ENCODE assay signal across 11 cellular contexts in genomic region chr19:751501-752341, GRCh38. TPM values are rescaled to one million over a fixed set of nuclear protein-coding genes. Genes with fewer than 3 reads are reported as not detected.
DNase-seq lines count a peak whose midpoint lies in the region; ATAC-seq and TF ChIP-seq lines count a peak whose summit lies in the region.
"Had no signal": no experiment of that assay in that cellular context is flagged by ENCODE, and none has a peak within 500 bp of the region (broad histone marks: within the 10 kb centered on the region; RNA-seq: fewer than 3 reads in every experiment).

No MANE protein-coding gene starts in this region.

- no peak for TF ChIP-seq CTCF in PC-3 (conservative IDR thresholded peaks at IDR 0.05; ENCODE audit: low read depth, low read length)
- TF ChIP-seq CTCF in epithelial cell of proximal tubule (conservative IDR thresholded peaks at IDR 0.05; ENCODE audit: low read depth, low read length), result no peak
- TF ChIP-seq CTCF in osteoblast (IDR thresholded peaks at IDR 0.05; ENCODE audit: extremely low read depth, low read depth, low read length), result no peak
- no peak for TF ChIP-seq CTCF in MM.1S (IDR thresholded peaks at IDR 0.05; ENCODE audit: low read length)

- BruUV-seq in PC-3 (replicated peaks; lab: Mats Ljungman, UMichigan), result TSS peak; percentile 84

- POLR2A ChIA-PET in PC-3 (lab: Charles Lee; ENCODE audit: unreplicated experiment), result interaction anchor here (0.6 to 1.1 kb wide), 4 partner anchors 14 to 1125 kb away, joined by 3 read pairs; no protein-coding TSS in a partner anchor

- CTCF ChIA-PET in PC-3 (lab: Charles Lee), result interaction anchor here (0.6 kb wide), 1 partner anchor 158 kb away, joined by 3 read pairs; no protein-coding TSS in a partner anchor
- CTCF ChIA-PET in activated CD8-positive, alpha-beta memory T cell treated with anti-CD3 and anti-CD28 coated beads, Interleukin-2, amount 10 ng/mL, durations not matched to agents 7 days and 5 days (lab: Charles Lee), result no interaction called here

- no peaks in the 10 kb centered on the region for H3K36me3 Mint-ChIP-seq in activated CD8-positive, alpha-beta memory T cell treated with anti-CD3 and anti-CD28 coated beads, Interleukin-2, amount 10 ng/mL, durations not matched to agents 7 days and 5 days

- H3K27ac Mint-ChIP-seq in activated CD8-positive, alpha-beta memory T cell treated with anti-CD3 and anti-CD28 coated beads, Interleukin-2, amount 10 ng/mL, durations not matched to agents 7 days and 5 days, result no peak overlapping the region
- H3K27ac Mint-ChIP-seq: activated CD8-positive, alpha-beta T cell treated with anti-CD3 and anti-CD28 coated beads for 36 hours had no signal

- H3K79me2 ChIP-seq in PC-3 (ENCODE audit: low read length) (peaks cover 46% of the 10 kb centered on the region), osteoblast (ENCODE audit: insufficient read depth, low read length) (no peaks in the 10 kb centered on the region), MM.1S (ENCODE audit: low read length) (no peaks in the 10 kb centered on the region)

- H3F3A ChIP-seq in PC-3 (ENCODE audit: low read length, unreplicated experiment), result no peaks in the 10 kb centered on the region
- H3F3A ChIP-seq in MM.1S (ENCODE audit: insufficient read depth, low read length), result no peaks in the 10 kb centered on the region

- intact Hi-C loops in PC-3 (cut with micrococcal nuclease), result loop anchor here (5.0 kb wide), 1 partner anchor 74 kb away; the partner anchor contains the start of gene FSTL3

- peaks cover 13% of the 10 kb centered on the region; the same call in 1 of the 2 replicates for H3K36me3 ChIP-seq in PC-3 (ENCODE audit: low read depth, low read length)
- no peaks in the 10 kb centered on the region for H3K36me3 ChIP-seq in osteoblast (ENCODE audit: insufficient read depth, low read length)
- H3K36me3 ChIP-seq in MM.1S (replicated peaks; ENCODE audit: insufficient read depth, low read length), result no peaks in the 10 kb centered on the region

- H3K9me3 Mint-ChIP-seq in activated CD8-positive, alpha-beta memory T cell treated with anti-CD3 and anti-CD28 coated beads, Interleukin-2, amount 10 ng/mL, durations not matched to agents 7 days and 5 days (ENCODE audit: low read depth), result no peaks in the 10 kb centered on the region
- H3K9me3 Mint-ChIP-seq: activated CD8-positive, alpha-beta T cell treated with anti-CD3 and anti-CD28 coated beads for 36 hours had no signal

- H3K27me3 ChIP-seq in PC-3 (ENCODE audit: low read length) (no peaks in the 10 kb centered on the region), osteoblast (ENCODE audit: insufficient read depth, low read length) (no peaks in the 10 kb centered on the region), MM.1S (replicated peaks; ENCODE audit: insufficient read depth, low read length) (peaks cover 99% of the 10 kb centered on the region)
- H3K27me3 ChIP-seq: testis had no signal

- H3K4me1 ChIP-seq in PC-3 (ENCODE audit: insufficient read depth, low read length) (peaks cover 16% of the 10 kb centered on the region), osteoblast (ENCODE audit: insufficient read depth, low read length) (peaks cover 21% of the 10 kb centered on the region), MM.1S (ENCODE audit: low read length) (no peaks in the 10 kb centered on the region)
- H3K4me1 ChIP-seq: psoas muscle, testis had no signal

- no peak overlapping the region for H3K4me3 Mint-ChIP-seq in activated CD8-positive, alpha-beta memory T cell treated with anti-CD3 and anti-CD28 coated beads, Interleukin-2, amount 10 ng/mL, durations not matched to agents 7 days and 5 days
- H3K4me3 Mint-ChIP-seq: activated CD8-positive, alpha-beta T cell treated with anti-CD3 and anti-CD28 coated beads for 36 hours had no signal

- H3K9ac ChIP-seq in PC-3 (ENCODE audit: low read length), result peak overlapping the region; percentile 100
- H3K9ac ChIP-seq in MM.1S (ENCODE audit: low read length), result no peak overlapping the region

- H3K9me3 ChIP-seq in PC-3 (ENCODE audit: low read length), result no peaks in the 10 kb centered on the region
- H3K9me3 ChIP-seq in osteoblast (ENCODE audit: low read depth, low read length), result peaks cover 5% of the 10 kb centered on the region
- no peaks in the 10 kb centered on the region for H3K9me3 ChIP-seq in MM.1S (replicated peaks; ENCODE audit: insufficient read depth, low read length)
- H3K9me3 ChIP-seq: psoas muscle, testis had no signal

- H3K4me2 ChIP-seq in PC-3 (ENCODE audit: low read length) (peak overlapping the region; percentile 94), osteoblast (ENCODE audit: insufficient read depth, low read length) (peak overlapping the region; percentile 51), MM.1S (ENCODE audit: low read depth, low read length) (no peak overlapping the region)

- H3K27me3 Mint-ChIP-seq in activated CD8-positive, alpha-beta memory T cell treated with anti-CD3 and anti-CD28 coated beads, Interleukin-2, amount 10 ng/mL, durations not matched to agents 7 days and 5 days, result no peaks in the 10 kb centered on the region

- peak; percentile 65 for ATAC-seq in PC-3
- ATAC-seq in GM18909 (IDR thresholded peaks at IDR 0.05; ENCODE audit: poor library complexity, unreplicated experiment), result no peak
- ATAC-seq in activated CD8-positive, alpha-beta memory T cell treated with anti-CD3 and anti-CD28 coated beads, Interleukin-2, amount 10 ng/mL, durations not matched to agents 7 days and 5 days, result no peak
- ATAC-seq: activated CD8-positive, alpha-beta T cell treated with anti-CD3 and anti-CD28 coated beads for 36 hours had no signal

- H3K4me3 ChIP-seq in PC-3 (ENCODE audit: low read length), result peak overlapping the region; percentile 88
- H3K4me3 ChIP-seq in epithelial cell of proximal tubule (ENCODE audit: low read depth, low read length), result peak overlapping the region; percentile 34
- H3K4me3 ChIP-seq in osteoblast (ENCODE audit: insufficient read depth, low read length), result no peak overlapping the region
- no peak overlapping the region for H3K4me3 ChIP-seq in MM.1S (ENCODE audit: low read length)
- H3K4me3 ChIP-seq: psoas muscle, testis had no signal

- H3K27ac ChIP-seq in PC-3 (ENCODE audit: low read length) (peak overlapping the region; percentile 98), osteoblast (ENCODE audit: low read depth, low read length) (peak overlapping the region; percentile 92), MM.1S (ENCODE audit: low read length) (no peak overlapping the region)
- H3K27ac ChIP-seq: psoas muscle, testis had no signal

- H2AFZ ChIP-seq in PC-3 (ENCODE audit: low read length) (no peak overlapping the region), osteoblast (ENCODE audit: low read length) (peak overlapping the region; percentile 80), MM.1S (ENCODE audit: low read length) (no peak overlapping the region)

- H3K9me2 ChIP-seq in PC-3 (replicated peaks; ENCODE audit: low read length) (no peaks in the 10 kb centered on the region), MM.1S (replicated peaks; ENCODE audit: insufficient read depth, low read length) (no peaks in the 10 kb centered on the region)

- H4K20me1 ChIP-seq in PC-3 (ENCODE audit: low read length), result peaks cover 3% of the 10 kb centered on the region; the same call in 1 of the 2 replicates
- no peaks in the 10 kb centered on the region for H4K20me1 ChIP-seq in osteoblast (ENCODE audit: insufficient read depth, low read length)
- H4K20me1 ChIP-seq in MM.1S (ENCODE audit: insufficient read depth, low read length), result no peaks in the 10 kb centered on the region

- no peaks in the 10 kb centered on the region for H3K4me1 Mint-ChIP-seq in activated CD8-positive, alpha-beta memory T cell treated with anti-CD3 and anti-CD28 coated beads, Interleukin-2, amount 10 ng/mL, durations not matched to agents 7 days and 5 days

- DNase-seq in ELR (ENCODE audit: low read depth), result peak; percentile 96
- DNase-seq in PC-3, result peak; percentile 88
- DNase-seq in epithelial cell of proximal tubule (ENCODE audit: low read depth), result no peak
- peak; percentile 100 for DNase-seq in osteoblast (ENCODE audit: insufficient read length, low spot score, missing footprints)
- no peak for DNase-seq in activated CD8-positive, alpha-beta memory T cell treated with anti-CD3 and anti-CD28 coated beads, Interleukin-2, amount 10 ng/mL, durations not matched to agents 7 days and 5 days
- DNase-seq in MM.1S, result no peak
- DNase-seq in GOT3 (lab: John Stamatoyannopoulos, UW), result no peak
- DNase-seq: activated CD8-positive, alpha-beta T cell treated with anti-CD3 and anti-CD28 coated beads for 36 hours; testis had no signal

RNA-seq across cellular contexts. Expression of gene MISP, which starts 0.8 kb away (rescaled TPM):
- total RNA-seq in PC-3 (2014; rRNA removed), result 115 and 130 TPM in 2 replicates
- 25.2 and 41.5 TPM in 2 replicates for total RNA-seq in epithelial cell of proximal tubule
- total RNA-seq in osteoblast, result 0.36 and 0.59 TPM in 2 replicates
- not detected for total RNA-seq in activated CD8-positive, alpha-beta memory T cell treated with anti-CD3 and anti-CD28 coated beads, Interleukin-2, amount 10 ng/mL, durations not matched to agents 7 days and 5 days
- total RNA-seq: activated CD8-positive, alpha-beta T cell treated with anti-CD3 and anti-CD28 coated beads for 36 hours had no signal

RNA-seq across cellular contexts. Expression of gene PALM, which starts 43.0 kb away (rescaled TPM):
- total RNA-seq in PC-3 (2014; rRNA removed) (10.8 and 13.0 TPM in 2 replicates), epithelial cell of proximal tubule (3.2 and 17.1 TPM in 2 replicates), osteoblast (9.7 and 10.5 TPM in 2 replicates)
- not detected for total RNA-seq in activated CD8-positive, alpha-beta memory T cell treated with anti-CD3 and anti-CD28 coated beads, Interleukin-2, amount 10 ng/mL, durations not matched to agents 7 days and 5 days

RNA-seq across cellular contexts. Expression of gene PTBP1, which starts 45.5 kb away (rescaled TPM):
- total RNA-seq in PC-3 (2014; rRNA removed) (395 and 412 TPM in 2 replicates), epithelial cell of proximal tubule (186 and 453 TPM in 2 replicates), osteoblast (106 and 124 TPM in 2 replicates)
- 100 to 1,000 TPM; 481 to 631 TPM for total RNA-seq in activated CD8-positive, alpha-beta memory T cell treated with anti-CD3 and anti-CD28 coated beads, Interleukin-2, amount 10 ng/mL, durations not matched to agents 7 days and 5 days

RNA-seq across cellular contexts. Expression of gene PRSS57, which starts 56.5 kb away (rescaled TPM):
- total RNA-seq in PC-3 (2014; rRNA removed) (not detected in 2 replicates), epithelial cell of proximal tubule (not detected in 2 replicates), osteoblast (not detected in 2 replicates)
- total RNA-seq in activated CD8-positive, alpha-beta memory T cell treated with anti-CD3 and anti-CD28 coated beads, Interleukin-2, amount 10 ng/mL, durations not matched to agents 7 days and 5 days, result under 1 TPM in 1 of 2 experiments, not detected in 1; 0.59 TPM
- total RNA-seq: activated CD8-positive, alpha-beta T cell treated with anti-CD3 and anti-CD28 coated beads for 36 hours; testis had no signal

Comparison
In these comparisons a context has a peak if more than half of its experiments do, and no peak if none do; other contexts are left out.
1. DNase-seq: peak in ELR (single experiment), PC-3 (single experiment) and osteoblast (single experiment); none in epithelial cell of proximal tubule (single experiment), activated CD8-positive, alpha-beta memory T cell treated with anti-CD3 and anti-CD28 coated beads, Interleukin-2, amount 10 ng/mL, durations not matched to agents 7 days and 5 days (single experiment), MM.1S (single experiment) and GOT3 (single experiment).
2. H3K4me3 ChIP-seq: peak in PC-3 (single experiment) and epithelial cell of proximal tubule (single experiment); none in osteoblast (single experiment) and MM.1S (single experiment).
3. RNA of gene MISP, which starts 0.8 kb away (total RNA-seq): 115 to 130 TPM in PC-3 and 25.2 to 41.5 TPM in epithelial cell of proximal tubule; 0.36 to 0.59 TPM in osteoblast and not detected in activated CD8-positive, alpha-beta memory T cell treated with anti-CD3 and anti-CD28 coated beads, Interleukin-2, amount 10 ng/mL, durations not matched to agents 7 days and 5 days; every median in the first group is over 10 times any median in the second.